Comparison of ENCODE assay signal across 1 cellular context in the genomic region with DNA sequence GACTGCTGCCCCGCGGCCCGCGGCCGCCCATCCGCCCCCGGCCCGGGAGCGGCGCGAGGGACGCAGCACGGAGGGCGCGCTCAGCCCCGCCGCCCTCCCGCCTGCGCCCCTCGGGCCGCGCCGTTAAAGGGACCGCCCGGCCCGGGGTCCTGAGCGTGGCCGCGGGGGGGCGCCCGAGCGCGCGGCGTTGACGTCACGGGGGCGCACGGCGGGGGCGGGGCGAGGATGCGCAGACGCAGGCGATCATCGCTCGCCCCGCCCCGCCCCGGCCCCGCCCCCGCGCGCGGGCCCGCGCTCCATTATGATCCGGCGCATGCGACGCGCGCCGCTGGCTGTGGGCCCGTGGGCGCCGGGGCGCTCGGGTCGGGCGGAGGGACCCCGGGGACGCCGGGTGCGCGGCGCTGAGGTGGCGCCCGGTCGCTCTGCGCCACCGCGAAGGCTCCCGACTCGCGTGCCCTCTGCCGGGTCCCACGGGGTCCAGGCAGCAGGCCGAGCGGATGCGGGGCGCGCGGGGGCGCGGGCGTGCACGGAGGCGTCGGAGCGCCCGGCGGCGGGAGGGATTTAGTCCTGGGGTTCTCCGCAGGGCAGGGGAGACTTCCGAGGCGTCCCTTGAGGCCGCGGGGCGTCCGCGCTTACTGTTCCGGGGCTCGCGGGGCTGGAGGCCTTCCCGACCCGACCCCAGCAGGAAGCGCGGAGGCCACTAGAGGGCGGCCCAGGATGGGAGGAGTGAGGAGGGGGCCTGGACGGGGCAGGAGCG.
A peak's percentile ranks its signal among the peaks of the same experiment; 100 is the strongest.
TF ChIP-seq lines count a peak whose summit lies in the region.

A gene (minus strand): TSS at position 163 of the 757 bp plus-strand sequence. CDS start 353 bp downstream, outside the sequence.

TF ChIP-seq in GM12878, 131 proteins besides CTCF, POLR2A, EP300 and RAD21 (continued from another document):
- TF ChIP-seq, protein P1, sequence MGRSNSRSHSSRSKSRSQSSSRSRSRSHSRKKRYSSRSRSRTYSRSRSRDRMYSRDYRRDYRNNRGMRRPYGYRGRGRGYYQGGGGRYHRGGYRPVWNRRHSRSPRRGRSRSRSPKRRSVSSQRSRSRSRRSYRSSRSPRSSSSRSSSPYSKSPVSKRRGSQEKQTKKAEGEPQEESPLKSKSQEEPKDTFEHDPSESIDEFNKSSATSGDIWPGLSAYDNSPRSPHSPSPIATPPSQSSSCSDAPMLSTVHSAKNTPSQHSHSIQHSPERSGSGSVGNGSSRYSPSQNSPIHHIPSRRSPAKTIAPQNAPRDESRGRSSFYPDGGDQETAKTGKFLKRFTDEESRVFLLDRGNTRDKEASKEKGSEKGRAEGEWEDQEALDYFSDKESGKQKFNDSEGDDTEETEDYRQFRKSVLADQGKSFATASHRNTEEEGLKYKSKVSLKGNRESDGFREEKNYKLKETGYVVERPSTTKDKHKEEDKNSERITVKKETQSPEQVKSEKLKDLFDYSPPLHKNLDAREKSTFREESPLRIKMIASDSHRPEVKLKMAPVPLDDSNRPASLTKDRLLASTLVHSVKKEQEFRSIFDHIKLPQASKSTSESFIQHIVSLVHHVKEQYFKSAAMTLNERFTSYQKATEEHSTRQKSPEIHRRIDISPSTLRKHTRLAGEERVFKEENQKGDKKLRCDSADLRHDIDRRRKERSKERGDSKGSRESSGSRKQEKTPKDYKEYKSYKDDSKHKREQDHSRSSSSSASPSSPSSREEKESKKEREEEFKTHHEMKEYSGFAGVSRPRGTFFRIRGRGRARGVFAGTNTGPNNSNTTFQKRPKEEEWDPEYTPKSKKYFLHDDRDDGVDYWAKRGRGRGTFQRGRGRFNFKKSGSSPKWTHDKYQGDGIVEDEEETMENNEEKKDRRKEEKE (IDR thresholded peaks at IDR 0.05), result 0 out of 2 replicates have a peak, but pooled peaks have one; percentile 60
- TF ChIP-seq CREB1 (IDR thresholded peaks at IDR 0.05; ENCODE audit: low read depth) (peak; percentile 83), MYC (IDR thresholded peaks at IDR 0.05; ENCODE audit: insufficient read depth, insufficient read length, insufficient replicate concordance, low read length, severe bottlenecking) (peak; percentile 53), BHLHE40 (IDR thresholded peaks at IDR 0.05; ENCODE audit: borderline replicate concordance in 1 of 2, low read depth in 2 of 2, low read length in 1 of 2) (peak; percentile 59 to 89; a peak in 3 of 4 replicates), GATAD2B (conservative IDR thresholded peaks at IDR 0.05; ENCODE audit: low read depth) (peak; percentile 99), RAD51 (IDR thresholded peaks at IDR 0.05) (no peak), PAX5 (IDR thresholded peaks at IDR 0.05; ENCODE audit: borderline replicate concordance, low read depth, low read length) (no peak), CBX3 (IDR thresholded peaks at IDR 0.05; ENCODE audit: borderline replicate concordance, low read depth) (no peak), NRF1 (conservative IDR thresholded peaks at IDR 0.05; ENCODE audit: low read depth, low read length) (no peak), FOXK2 (IDR thresholded peaks at IDR 0.05) (no peak), SUPT20H (IDR thresholded peaks at IDR 0.05; ENCODE audit: borderline replicate concordance, control insufficient read depth, low read depth, low read length) (no peak), ESRRA (IDR thresholded peaks at IDR 0.05; ENCODE audit: low read length) (no peak), TBL1XR1 (IDR thresholded peaks at IDR 0.05; ENCODE audit: low read depth, low read length) (no peak)
- TF ChIP-seq, protein P2, sequence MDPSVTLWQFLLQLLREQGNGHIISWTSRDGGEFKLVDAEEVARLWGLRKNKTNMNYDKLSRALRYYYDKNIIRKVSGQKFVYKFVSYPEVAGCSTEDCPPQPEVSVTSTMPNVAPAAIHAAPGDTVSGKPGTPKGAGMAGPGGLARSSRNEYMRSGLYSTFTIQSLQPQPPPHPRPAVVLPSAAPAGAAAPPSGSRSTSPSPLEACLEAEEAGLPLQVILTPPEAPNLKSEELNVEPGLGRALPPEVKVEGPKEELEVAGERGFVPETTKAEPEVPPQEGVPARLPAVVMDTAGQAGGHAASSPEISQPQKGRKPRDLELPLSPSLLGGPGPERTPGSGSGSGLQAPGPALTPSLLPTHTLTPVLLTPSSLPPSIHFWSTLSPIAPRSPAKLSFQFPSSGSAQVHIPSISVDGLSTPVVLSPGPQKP (IDR thresholded peaks at IDR 0.05; ENCODE audit: low read depth, low read length), result no peak
- TF ChIP-seq, protein P3, sequence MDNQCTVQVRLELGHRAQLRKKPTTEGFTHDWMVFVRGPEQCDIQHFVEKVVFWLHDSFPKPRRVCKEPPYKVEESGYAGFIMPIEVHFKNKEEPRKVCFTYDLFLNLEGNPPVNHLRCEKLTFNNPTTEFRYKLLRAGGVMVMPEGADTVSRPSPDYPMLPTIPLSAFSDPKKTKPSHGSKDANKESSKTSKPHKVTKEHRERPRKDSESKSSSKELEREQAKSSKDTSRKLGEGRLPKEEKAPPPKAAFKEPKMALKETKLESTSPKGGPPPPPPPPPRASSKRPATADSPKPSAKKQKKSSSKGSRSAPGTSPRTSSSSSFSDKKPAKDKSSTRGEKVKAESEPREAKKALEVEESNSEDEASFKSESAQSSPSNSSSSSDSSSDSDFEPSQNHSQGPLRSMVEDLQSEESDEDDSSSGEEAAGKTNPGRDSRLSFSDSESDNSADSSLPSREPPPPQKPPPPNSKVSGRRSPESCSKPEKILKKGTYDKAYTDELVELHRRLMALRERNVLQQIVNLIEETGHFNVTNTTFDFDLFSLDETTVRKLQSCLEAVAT (IDR thresholded peaks at IDR 0.05), result no peak
